8 cellular contexts compared by ENCODE assay signal in genomic region chr2:206442854-206443734, GRCh38. TPM values are rescaled to one million over a fixed set of nuclear protein-coding genes. Genes with fewer than 3 reads are reported as not detected.
DNase-seq lines count a peak whose midpoint lies in the region; ATAC-seq and TF ChIP-seq lines count a peak whose summit lies in the region.

A gene with protein sequence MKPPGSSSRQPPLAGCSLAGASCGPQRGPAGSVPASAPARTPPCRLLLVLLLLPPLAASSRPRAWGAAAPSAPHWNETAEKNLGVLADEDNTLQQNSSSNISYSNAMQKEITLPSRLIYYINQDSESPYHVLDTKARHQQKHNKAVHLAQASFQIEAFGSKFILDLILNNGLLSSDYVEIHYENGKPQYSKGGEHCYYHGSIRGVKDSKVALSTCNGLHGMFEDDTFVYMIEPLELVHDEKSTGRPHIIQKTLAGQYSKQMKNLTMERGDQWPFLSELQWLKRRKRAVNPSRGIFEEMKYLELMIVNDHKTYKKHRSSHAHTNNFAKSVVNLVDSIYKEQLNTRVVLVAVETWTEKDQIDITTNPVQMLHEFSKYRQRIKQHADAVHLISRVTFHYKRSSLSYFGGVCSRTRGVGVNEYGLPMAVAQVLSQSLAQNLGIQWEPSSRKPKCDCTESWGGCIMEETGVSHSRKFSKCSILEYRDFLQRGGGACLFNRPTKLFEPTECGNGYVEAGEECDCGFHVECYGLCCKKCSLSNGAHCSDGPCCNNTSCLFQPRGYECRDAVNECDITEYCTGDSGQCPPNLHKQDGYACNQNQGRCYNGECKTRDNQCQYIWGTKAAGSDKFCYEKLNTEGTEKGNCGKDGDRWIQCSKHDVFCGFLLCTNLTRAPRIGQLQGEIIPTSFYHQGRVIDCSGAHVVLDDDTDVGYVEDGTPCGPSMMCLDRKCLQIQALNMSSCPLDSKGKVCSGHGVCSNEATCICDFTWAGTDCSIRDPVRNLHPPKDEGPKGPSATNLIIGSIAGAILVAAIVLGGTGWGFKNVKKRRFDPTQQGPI (plus strand): TSS chr2:206443532. CDS start chr2:206443867, 335 bp downstream.

- H3K27me3 Mint-ChIP-seq in activated T-helper 17 cell treated with anti-CD3 and anti-CD28 coated beads, Interleukin-2, amount 50 U/mL, for 72 hours: peaks cover 37% of the 10 kb centered on the region
- H3K27me3 Mint-ChIP-seq in natural killer cell treated with Interleukin-12 subunit alpha and Interleukin-12 subunit beta and Interleukin-15 and Interleukin-18, amount 100 ng/mL, for 72 hours: peaks cover 44 to 60% of the 10 kb centered on the region in 2 donors

- H3K27ac ChIP-seq in temporal lobe (ENCODE audit: low read depth, low read length): peak within 1 kb of the TSS; percentile 80

- H3K9me3 Mint-ChIP-seq in activated T-helper 17 cell treated with anti-CD3 and anti-CD28 coated beads, Interleukin-2, amount 50 U/mL, for 72 hours: no peaks in the 10 kb centered on the region
- H3K9me3 Mint-ChIP-seq in natural killer cell treated with Interleukin-12 subunit alpha and Interleukin-12 subunit beta and Interleukin-15 and Interleukin-18, amount 100 ng/mL, for 72 hours: no peaks in the 10 kb centered on the region

- peak; percentile 37 for ATAC-seq in HG02973 (IDR thresholded peaks at IDR 0.05; ENCODE audit: unreplicated experiment)
- ATAC-seq in activated T-helper 17 cell treated with anti-CD3 and anti-CD28 coated beads, Interleukin-2, amount 50 U/mL, for 72 hours (replicated peaks): peak; percentile 83
- peak; percentile 50 to 53 for ATAC-seq in natural killer cell treated with Interleukin-12 subunit alpha and Interleukin-12 subunit beta and Interleukin-15 and Interleukin-18, amount 100 ng/mL, for 72 hours

- peak within 1 kb of the TSS; percentile 48 for H3K4me3 ChIP-seq in fibroblast of pulmonary artery (replicated peaks; ENCODE audit: low read depth, low read length)

- H3K27ac Mint-ChIP-seq in activated T-helper 17 cell treated with anti-CD3 and anti-CD28 coated beads, Interleukin-2, amount 50 U/mL, for 72 hours: no peak within 1 kb of the TSS
- H3K27ac Mint-ChIP-seq in natural killer cell treated with Interleukin-12 subunit alpha and Interleukin-12 subunit beta and Interleukin-15 and Interleukin-18, amount 100 ng/mL, for 72 hours: no peak within 1 kb of the TSS

- DNase-seq in NCI-H146 (lab: John Stamatoyannopoulos, UW) (peak; percentile 55), NCI-H146 treated with DMSO at 0.1 percent for 48 hours (lab: John Stamatoyannopoulos, UW; ENCODE audit: unreplicated experiment) (no peak), NCI-H748 treated with DMSO at 0.1 percent for 48 hours (lab: John Stamatoyannopoulos, UW) (peak; percentile 73), fibroblast of pulmonary artery (ENCODE audit: low read depth) (peak; percentile 40)
- DNase-seq in natural killer cell treated with Interleukin-12 subunit alpha and Interleukin-12 subunit beta and Interleukin-15 and Interleukin-18, amount 100 ng/mL, for 72 hours (ENCODE audit: low spot score): no peak

- no peak for TF ChIP-seq CTCF in fibroblast of pulmonary artery (IDR thresholded peaks at IDR 0.05; ENCODE audit: low read length, missing control alignments)

- no peaks in the 10 kb centered on the region for H3K4me1 Mint-ChIP-seq in activated T-helper 17 cell treated with anti-CD3 and anti-CD28 coated beads, Interleukin-2, amount 50 U/mL, for 72 hours
- H3K4me1 Mint-ChIP-seq in natural killer cell treated with Interleukin-12 subunit alpha and Interleukin-12 subunit beta and Interleukin-15 and Interleukin-18, amount 100 ng/mL, for 72 hours (ENCODE audit: low read depth in 2 of 2): peaks cover 0 to 3% of the 10 kb centered on the region in 2 donors

- H3K36me3 Mint-ChIP-seq in activated T-helper 17 cell treated with anti-CD3 and anti-CD28 coated beads, Interleukin-2, amount 50 U/mL, for 72 hours (ENCODE audit: low read depth): no peaks in the 10 kb centered on the region
- no peaks in the 10 kb centered on the region for H3K36me3 Mint-ChIP-seq in natural killer cell treated with Interleukin-12 subunit alpha and Interleukin-12 subunit beta and Interleukin-15 and Interleukin-18, amount 100 ng/mL, for 72 hours

- H3K4me3 Mint-ChIP-seq in activated T-helper 17 cell treated with anti-CD3 and anti-CD28 coated beads, Interleukin-2, amount 50 U/mL, for 72 hours: peak within 1 kb of the TSS; percentile 77
- peak within 1 kb of the TSS; percentile 58 for H3K4me3 Mint-ChIP-seq in natural killer cell treated with Interleukin-12 subunit alpha and Interleukin-12 subunit beta and Interleukin-15 and Interleukin-18, amount 100 ng/mL, for 72 hours

RNA-seq across cellular contexts. Expression of the gene that starts here (rescaled TPM):
- total RNA-seq in activated T-helper 17 cell treated with anti-CD3 and anti-CD28 coated beads, Interleukin-2, amount 50 U/mL, for 72 hours: 1 to 10 TPM; 2.2 to 3.3 TPM
- not detected for total RNA-seq in natural killer cell treated with Interleukin-12 subunit alpha and Interleukin-12 subunit beta and Interleukin-15 and Interleukin-18, amount 100 ng/mL, for 72 hours
- 22.9 TPM for total RNA-seq in temporal lobe

Comparison
In these comparisons a context has a peak if more than half of its experiments do, and no peak if none do; other contexts are left out.
1. DNase-seq: peak in NCI-H146 (single experiment), NCI-H748 treated with DMSO at 0.1 percent for 48 hours (single experiment) and fibroblast of pulmonary artery (single experiment); none in NCI-H146 treated with DMSO at 0.1 percent for 48 hours (single experiment) and natural killer cell treated with Interleukin-12 subunit alpha and Interleukin-12 subunit beta and Interleukin-15 and Interleukin-18, amount 100 ng/mL, for 72 hours (single experiment).
2. Peak in ATAC-seq in natural killer cell treated with Interleukin-12 subunit alpha and Interleukin-12 subunit beta and Interleukin-15 and Interleukin-18, amount 100 ng/mL, for 72 hours; RNA of the gene not detected or under 1 TPM.
3. Peak in every context shown above with its lines, with median percentiles within 50 percentile points of each other: ATAC-seq.